In genomic region chr2:71072492-71072891, GRCh38 we compare ENCODE assay signal across 9 cellular contexts. TPM values are rescaled to one million over a fixed set of nuclear protein-coding genes. Genes with fewer than 3 reads are reported as not detected.
DNase-seq lines count a peak whose midpoint lies in the region; ATAC-seq and TF ChIP-seq lines count a peak whose summit lies in the region.
"Had no signal": no experiment of that assay in that cellular context is flagged by ENCODE, and none has a peak within 500 bp of the region (broad histone marks: within the 10 kb centered on the region; RNA-seq: fewer than 3 reads in every experiment).

No MANE protein-coding gene starts in this region.

- no peaks in the 10 kb centered on the region for H3K9me3 Mint-ChIP-seq in effector memory CD8-positive, alpha-beta T cell

- H3K27me3 ChIP-seq in GM06990 (replicated peaks; ENCODE audit: control insufficient read depth, insufficient read depth, low read length) (no peaks in the 10 kb centered on the region), skeletal muscle tissue (ENCODE audit: control insufficient read depth in 3 of 3, insufficient read depth in 3 of 3, low read length in 3 of 3) (no peaks in the 10 kb centered on the region)
- H3K27me3 ChIP-seq: heart left ventricle had no signal

- H3K4me1 ChIP-seq in OCI-LY7 (ENCODE audit: insufficient read depth, low read length, poor library complexity, severe bottlenecking) (peaks cover 42% of the 10 kb centered on the region), skeletal muscle tissue (ENCODE audit: control insufficient read depth in 3 of 3, insufficient read depth in 3 of 3, low read length in 3 of 3) (peaks cover 10 to 33% (median 27%) of the 10 kb centered on the region in 3 donors)

- POLR2A ChIA-PET in OCI-LY7 (lab: Charles Lee), result no interaction called here

- TF ChIP-seq CTCF in GM06990 (IDR thresholded peaks at IDR 0.05; ENCODE audit: insufficient read depth, low read length, poor library complexity, severe bottlenecking) (no peak), OCI-LY7 (conservative IDR thresholded peaks at IDR 0.05; ENCODE audit: low read length) (no peak)

- H3K4me3 Mint-ChIP-seq in effector memory CD8-positive, alpha-beta T cell, result no peak overlapping the region

- no peak for DNase-seq in GM06990 (ENCODE audit: extremely low read depth, insufficient read length)
- DNase-seq in OCI-LY7 (ENCODE audit: low spot score), result no peak
- no peak for DNase-seq in effector memory CD8-positive, alpha-beta T cell
- no peak for DNase-seq in KG1 (lab: John Stamatoyannopoulos, UW)
- no peak for DNase-seq in cerebellar nuclear complex (lab: John Stamatoyannopoulos, UW)
- no peak for DNase-seq in NCI-H2081 treated with DMSO at 0.1 percent for 48 hours (lab: John Stamatoyannopoulos, UW)

- no peaks in the 10 kb centered on the region for H3K9me2 ChIP-seq in OCI-LY7 (ENCODE audit: insufficient read depth, low read length)

- no peak overlapping the region for H3K9ac ChIP-seq in skeletal muscle tissue (ENCODE audit: low read depth in 1 of 3, low read length in 3 of 3)

- peaks cover 51 to 60% of the 10 kb centered on the region in 2 donors for H3K4me1 Mint-ChIP-seq in effector memory CD8-positive, alpha-beta T cell (ENCODE audit: low read depth in 2 of 2)

- H3K79me2 ChIP-seq in OCI-LY7 (ENCODE audit: insufficient read depth, low read depth, low read length), result peaks cover 53% of the 10 kb centered on the region

- peaks cover 61% of the 10 kb centered on the region for H3K36me3 Mint-ChIP-seq in effector memory CD8-positive, alpha-beta T cell (ENCODE audit: insufficient read depth)

- CTCF ChIA-PET in OCI-LY7 (lab: Charles Lee; ENCODE audit: unreplicated experiment), result interaction anchor here (0.9 kb wide), 1 partner anchor 71 kb away, joined by 3 read pairs; no protein-coding TSS in a partner anchor

- H3K4me2 ChIP-seq in OCI-LY7 (ENCODE audit: low read length), result peak overlapping the region; percentile 92

- ATAC-seq in effector memory CD8-positive, alpha-beta T cell (replicated peaks), result no peak
- ATAC-seq: heart left ventricle, right cardiac atrium had no signal

- peak overlapping the region; percentile 79 for H3K4me3 ChIP-seq in GM06990 (replicated peaks; ENCODE audit: low read depth, low read length)
- H3K4me3 ChIP-seq in OCI-LY7 (ENCODE audit: low read depth, low read length, poor library complexity, severe bottlenecking), result peak overlapping the region; percentile 94
- H3K4me3 ChIP-seq in skeletal muscle tissue (ENCODE audit: low read length in 3 of 3), result peak overlapping the region in 1 of 3 donors; percentile 1

- peak overlapping the region; percentile 99 for H3K27ac ChIP-seq in OCI-LY7 (ENCODE audit: low read depth, low read length, poor library complexity, severe bottlenecking)
- H3K27ac ChIP-seq in skeletal muscle tissue (ENCODE audit: low read depth, low read length), result peak overlapping the region; percentile 5

- H3K36me3 ChIP-seq in GM06990 (ENCODE audit: control insufficient read depth, insufficient read depth, low read length) (peaks cover 34% of the 10 kb centered on the region), OCI-LY7 (ENCODE audit: insufficient read depth, low read length) (peaks cover 80% of the 10 kb centered on the region), skeletal muscle tissue (ENCODE audit: control insufficient read depth in 3 of 3, insufficient read depth in 3 of 3, low read length in 3 of 3) (peaks cover 44 to 56% (median 44%) of the 10 kb centered on the region in 3 donors)

- intact Hi-C loops in OCI-LY7 (cut with micrococcal nuclease; ENCODE audit: unreplicated experiment), result loop anchor here (1.0 kb wide), 1 partner anchor 8 kb away; no protein-coding TSS in a partner anchor

- H3K9me3 ChIP-seq in OCI-LY7 (ENCODE audit: low read length) (no peaks in the 10 kb centered on the region), skeletal muscle tissue (ENCODE audit: control insufficient read depth in 3 of 3, low read length in 3 of 3) (no peaks in the 10 kb centered on the region)
- H3K9me3 ChIP-seq: heart left ventricle had no signal

- no TSS peak for BruUV-seq in OCI-LY7 (replicated peaks; lab: Mats Ljungman, UMichigan)

- H4K20me1 ChIP-seq in OCI-LY7 (ENCODE audit: insufficient read depth, low read length), result peaks cover 18% of the 10 kb centered on the region

- H3K27ac Mint-ChIP-seq in effector memory CD8-positive, alpha-beta T cell, result peak overlapping the region; percentile 94 to 99

- H3K27me3 Mint-ChIP-seq in effector memory CD8-positive, alpha-beta T cell, result no peaks in the 10 kb centered on the region

- no peak overlapping the region for H2AFZ ChIP-seq in OCI-LY7 (ENCODE audit: low read length)

RNA-seq across cellular contexts. Expression of gene NAGK, which starts 4.0 kb away (rescaled TPM):
- 79.7 and 97.8 TPM in 2 replicates for total RNA-seq in OCI-LY7 (2014; rRNA removed; shearing (Covaris generic))
- total RNA-seq in OCI-LY7 (2022) (211 and 221 TPM in 2 replicates), skeletal muscle tissue (35.0 TPM)

RNA-seq across cellular contexts. Expression of gene MCEE, which starts 57.5 kb away (rescaled TPM):
- 30.8 and 35.4 TPM in 2 replicates for total RNA-seq in OCI-LY7 (2014; rRNA removed; shearing (Covaris generic))
- 26.4 and 31.6 TPM in 2 replicates for total RNA-seq in OCI-LY7 (2022)
- total RNA-seq in skeletal muscle tissue, result 15.7 TPM

RNA-seq across cellular contexts. Expression of gene MPHOSPH10, which starts 57.9 kb away (rescaled TPM):
- 18.7 and 31.5 TPM in 2 replicates for total RNA-seq in OCI-LY7 (2014; rRNA removed; shearing (Covaris generic))
- total RNA-seq in OCI-LY7 (2022) (38.3 and 42.7 TPM in 2 replicates), skeletal muscle tissue (7.8 TPM)
